ENCODE assay signal across 22 cellular contexts in genomic region chr4:178894126-178894525, GRCh38.
"Had no signal": no experiment of that assay in that cellular context is flagged by ENCODE, and none has a peak within 500 bp of the region (broad histone marks: within the 10 kb centered on the region; RNA-seq: fewer than 3 reads in every experiment).

No MANE protein-coding gene starts in this region.

- H3K9me3 ChIP-seq: ascending aorta had no signal

- H3K4me3 ChIP-seq: ascending aorta, cardiac muscle cell, K562, SK-N-MC had no signal

- DNase-seq: activated CD4-positive, alpha-beta T cell treated with anti-CD3 and anti-CD28 coated beads for 1 hour; activated CD4-positive, alpha-beta T cell treated with anti-CD3 and anti-CD28 coated beads for 48 hours; activated CD4-positive, CD25-positive, alpha-beta regulatory T cell; activated CD8-positive, alpha-beta T cell treated with anti-CD3 and anti-CD28 coated beads for 36 hours; activated gamma-delta T cell; activated naive CD4-positive, alpha-beta T cell treated with Interleukin-2 at 50 U/mL for 16 hours; activated naive CD8-positive, alpha-beta T cell treated with anti-CD3 and anti-CD28 coated beads, Interleukin-2, amount 10 ng/mL, durations not matched to agents 7 days and 5 days; activated T-cell treated with anti-CD3 and anti-CD28 coated beads, Interleukin-2, amount 50 U/mL, for 1 hour; NCI-H1105; NCI-H1417 treated with DMSO at 0.1 percent for 48 hours; NCI-H187 treated with DMSO at 0.1 percent for 48 hours; NCI-H2081; NCI-H345; NCI-H524 treated with DMSO at 0.1 percent for 48 hours; OCI-M1; Right ventricle myocardium superior; T1000; WERI-Rb-1 had no signal

- H3K4me1 ChIP-seq: ascending aorta had no signal

- H3K27me3 ChIP-seq: ascending aorta, cardiac muscle cell had no signal

- ATAC-seq: activated CD8-positive, alpha-beta T cell treated with anti-CD3 and anti-CD28 coated beads for 36 hours; K562 had no signal

- H3K36me3 ChIP-seq: ascending aorta, cardiac muscle cell, WERI-Rb-1 had no signal

- H3K27ac ChIP-seq: ascending aorta, cardiac muscle cell, SK-N-MC, WERI-Rb-1 had no signal
